20 cellular contexts compared by ENCODE assay signal in the genomic region with DNA sequence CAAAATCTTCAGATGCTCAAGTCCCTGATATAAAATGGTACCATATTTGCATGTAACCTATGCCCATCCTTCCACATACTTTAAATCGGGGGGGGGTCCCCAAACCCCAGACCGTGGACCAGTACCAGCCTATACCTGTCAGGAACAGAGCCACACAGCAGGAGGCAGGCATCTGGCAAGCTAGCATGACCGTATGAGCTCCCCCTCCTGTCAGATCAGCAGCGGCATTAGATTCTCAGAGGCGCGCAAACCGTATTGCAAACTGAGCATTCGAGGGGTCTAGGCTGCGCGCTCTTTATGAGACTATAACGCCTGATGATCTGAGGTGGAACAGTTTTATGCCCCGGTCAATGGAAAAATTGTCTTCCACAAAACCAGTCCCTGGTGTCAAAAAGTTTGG. TPM values are rescaled to one million over a fixed set of nuclear protein-coding genes. Genes with fewer than 3 reads are reported as not detected.
DNase-seq lines count a peak whose midpoint lies in the region; ATAC-seq and TF ChIP-seq lines count a peak whose summit lies in the region.
"Had no signal": no experiment of that assay in that cellular context is flagged by ENCODE, and none has a peak within 500 bp of the region (broad histone marks: within the 10 kb centered on the region; RNA-seq: fewer than 3 reads in every experiment).

No MANE protein-coding gene starts in this region.

- POLR2A ChIA-PET in activated naive CD8-positive, alpha-beta T cell treated with anti-CD3 and anti-CD28 coated beads, Interleukin-2, amount 10 ng/mL, durations not matched to agents 7 days and 5 days (lab: Charles Lee): interaction anchor here (15.9 kb wide), 1 partner anchor 13 kb away, joined by 215 read pairs; no protein-coding TSS in a partner anchor
- POLR2A ChIA-PET in HCT116 (lab: Charles Lee): no interaction called here
- POLR2A ChIA-PET in activated B cell treated with CpG ODN at 0.5 μM for 24 hours (lab: Charles Lee): interaction anchor here (0.5 to 24.7 kb wide), 5 partner anchors 12 to 137 kb away, joined by 3 to 519 read pairs (median 4); partner anchors contain the start of gene PIM1

- H3K4me2 ChIP-seq in HCT116 (ENCODE audit: low read length): no peak overlapping the region
- H3K4me2 ChIP-seq: A549; BLaER1 treated with 17β-estradiol and CSF1 and Interleukin-3, amounts not matched to agents 10 nM and 100 nM had no signal

- TF ChIP-seq POLR2A in HCT116 (IDR thresholded peaks at IDR 0.05; ENCODE audit: borderline replicate concordance, extremely low read depth, insufficient read depth, insufficient read length) (no peak), breast epithelium (IDR thresholded peaks at IDR 0.05) (no peak)

- peaks cover 51% of the 10 kb centered on the region for H3K4me1 Mint-ChIP-seq in activated naive CD8-positive, alpha-beta T cell treated with anti-CD3 and anti-CD28 coated beads, Interleukin-2, amount 10 ng/mL, durations not matched to agents 7 days and 5 days
- H3K4me1 Mint-ChIP-seq in activated naive CD8-positive, alpha-beta T cell treated with anti-CD3 and anti-CD28 coated beads, Interleukin-2, amount 50 U/mL, for 24 hours: peaks cover 52% of the 10 kb centered on the region
- H3K4me1 Mint-ChIP-seq in activated B cell treated with CpG ODN at 0.5 μM for 24 hours: peaks cover 46% of the 10 kb centered on the region
- peaks cover 23% of the 10 kb centered on the region in 2 donors for H3K4me1 Mint-ChIP-seq in stimulated activated naive B cell treated with anti-CD40 and anti-IgM and Interleukin-4, amounts not matched to agents 10 μg/mL and 1 μg/mL and 100 μg/mL, for 72 hours
- peaks cover 55% of the 10 kb centered on the region for H3K4me1 Mint-ChIP-seq in activated T-cell treated with anti-CD3 and anti-CD28 coated beads, Interleukin-2, amount 50 U/mL, for 72 hours (ENCODE audit: low read depth)

- H3K9me2 ChIP-seq in HCT116 (ENCODE audit: insufficient read depth): no peaks in the 10 kb centered on the region

- no peaks in the 10 kb centered on the region for H3K27me3 ChIP-seq in HCT116 (ENCODE audit: insufficient read depth, low read length)
- no peaks in the 10 kb centered on the region for H3K27me3 ChIP-seq in breast epithelium
- H3K27me3 ChIP-seq: BLaER1 treated with 17β-estradiol and CSF1 and Interleukin-3, amounts not matched to agents 10 nM and 100 nM; MG63 had no signal

- no TSS peak for BruUV-seq in HCT116 (replicated peaks; lab: Mats Ljungman, UMichigan)

- no peak overlapping the region for H3K9ac ChIP-seq in HCT116 (ENCODE audit: low read length)
- H3K9ac ChIP-seq: BLaER1 treated with 17β-estradiol and CSF1 and Interleukin-3, amounts not matched to agents 10 nM and 100 nM; GM23248 had no signal

- H3K36me3 Mint-ChIP-seq in activated naive CD8-positive, alpha-beta T cell treated with anti-CD3 and anti-CD28 coated beads, Interleukin-2, amount 10 ng/mL, durations not matched to agents 7 days and 5 days: peaks cover 22% of the 10 kb centered on the region
- peaks cover 7% of the 10 kb centered on the region for H3K36me3 Mint-ChIP-seq in activated naive CD8-positive, alpha-beta T cell treated with anti-CD3 and anti-CD28 coated beads, Interleukin-2, amount 50 U/mL, for 24 hours (ENCODE audit: low read depth)
- H3K36me3 Mint-ChIP-seq in activated B cell treated with CpG ODN at 0.5 μM for 24 hours (ENCODE audit: low read depth): peaks cover 62% of the 10 kb centered on the region
- peaks cover 32 to 47% of the 10 kb centered on the region in 2 donors for H3K36me3 Mint-ChIP-seq in stimulated activated naive B cell treated with anti-CD40 and anti-IgM and Interleukin-4, amounts not matched to agents 10 μg/mL and 1 μg/mL and 100 μg/mL, for 72 hours
- H3K36me3 Mint-ChIP-seq in activated T-cell treated with anti-CD3 and anti-CD28 coated beads, Interleukin-2, amount 50 U/mL, for 72 hours (ENCODE audit: insufficient read depth in 2 of 2): peaks cover 1 to 7% of the 10 kb centered on the region in 2 donors

- no peaks in the 10 kb centered on the region for H3K27me3 Mint-ChIP-seq in activated naive CD8-positive, alpha-beta T cell treated with anti-CD3 and anti-CD28 coated beads, Interleukin-2, amount 10 ng/mL, durations not matched to agents 7 days and 5 days
- H3K27me3 Mint-ChIP-seq in activated naive CD8-positive, alpha-beta T cell treated with anti-CD3 and anti-CD28 coated beads, Interleukin-2, amount 50 U/mL, for 24 hours: no peaks in the 10 kb centered on the region
- no peaks in the 10 kb centered on the region for H3K27me3 Mint-ChIP-seq in activated B cell treated with CpG ODN at 0.5 μM for 24 hours
- H3K27me3 Mint-ChIP-seq in stimulated activated naive B cell treated with anti-CD40 and anti-IgM and Interleukin-4, amounts not matched to agents 10 μg/mL and 1 μg/mL and 100 μg/mL, for 72 hours: no peaks in the 10 kb centered on the region
- no peaks in the 10 kb centered on the region for H3K27me3 Mint-ChIP-seq in activated T-cell treated with anti-CD3 and anti-CD28 coated beads, Interleukin-2, amount 50 U/mL, for 72 hours (ENCODE audit: low read depth)
- H3K27me3 Mint-ChIP-seq: CD8-positive, alpha-beta memory T cell; IgD-negative memory B cell had no signal

- TF ChIP-seq CTCF in HCT116 (IDR thresholded peaks at IDR 0.05 in 2 of 3, conservative IDR thresholded peaks at IDR 0.05 in 1 of 3; ENCODE audit: borderline replicate concordance in 1 of 3, insufficient read depth in 1 of 3, low read depth in 2 of 3, low read length in 2 of 3) (0 out of 6 replicates have a peak, but pooled peaks of 1 of the 3 experiments have one; percentile 10), activated B cell treated with CpG ODN at 0.5 μM for 24 hours (IDR thresholded peaks at IDR 0.05) (no peak), breast epithelium (IDR thresholded peaks at IDR 0.05) (no peak)

- H4K20me1 ChIP-seq in HCT116 (ENCODE audit: insufficient read depth): no peaks in the 10 kb centered on the region
- H4K20me1 ChIP-seq: BLaER1 treated with 17β-estradiol and CSF1 and Interleukin-3, amounts not matched to agents 10 nM and 100 nM had no signal

- RAD21 ChIA-PET in HCT116 (lab: Charles Lee; ENCODE audit: low non-redundant PET in 1 of 2, low total read pairs in 2 of 2, uncharacterized antibody in 2 of 2, unreplicated experiment in 2 of 2): no interaction called here

- no peak overlapping the region for H2AFZ ChIP-seq in HCT116 (ENCODE audit: low read depth, low read length, poor library complexity, severe bottlenecking)
- H2AFZ ChIP-seq: GM23248 had no signal

- TF ChIP-seq RAD21 in HCT116 (IDR thresholded peaks at IDR 0.05; ENCODE audit: low read depth): no peak

- H3K4me3 ChIP-seq in HCT116 (replicated peaks in 1 of 2; ENCODE audit: low read depth in 1 of 2, low read length in 2 of 2) (no peak overlapping the region), breast epithelium (no peak overlapping the region)
- H3K4me3 ChIP-seq: A549; BLaER1 treated with 17β-estradiol and CSF1 and Interleukin-3, amounts not matched to agents 10 nM and 100 nM; GM23248; MG63 had no signal

- H3K79me2 ChIP-seq in HCT116 (ENCODE audit: insufficient read depth, low read length): no peaks in the 10 kb centered on the region

- intact Hi-C loops in HCT116 (cut with micrococcal nuclease) (no loop called here), activated B cell treated with CpG ODN at 0.5 μM for 24 hours (cut with micrococcal nuclease) (no loop called here), breast epithelium (cut with DNase I; ENCODE audit: low total_unique reads) (no loop called here)

- H3K36me3 ChIP-seq in HCT116 (ENCODE audit: control insufficient read depth in 1 of 2, insufficient read depth in 2 of 2, low read length in 2 of 2) (no peaks in the 10 kb centered on the region), breast epithelium (no peaks in the 10 kb centered on the region)
- H3K36me3 ChIP-seq: MG63 had no signal

- H3K27ac ChIP-seq in HCT116 (ENCODE audit: low read depth, low read length): no peak overlapping the region
- no peak overlapping the region for H3K27ac ChIP-seq in breast epithelium
- H3K27ac ChIP-seq: A549; BLaER1 treated with 17β-estradiol and CSF1 and Interleukin-3, amounts not matched to agents 10 nM and 100 nM; GM23248 had no signal

- no peak for DNase-seq in activated naive CD8-positive, alpha-beta T cell treated with anti-CD3 and anti-CD28 coated beads, Interleukin-2, amount 10 ng/mL, durations not matched to agents 7 days and 5 days
- no peak for DNase-seq in activated naive CD8-positive, alpha-beta T cell treated with anti-CD3 and anti-CD28 coated beads, Interleukin-2, amount 50 U/mL, for 24 hours
- DNase-seq in HCT116 (ENCODE audit: low read depth, low spot score): no peak
- DNase-seq in activated B cell treated with CpG ODN at 0.5 μM for 24 hours: no peak
- no peak for DNase-seq in stimulated activated naive B cell treated with anti-CD40 and anti-IgM and Interleukin-4, amounts not matched to agents 10 μg/mL and 1 μg/mL and 100 μg/mL, for 72 hours
- DNase-seq in activated T-cell treated with anti-CD3 and anti-CD28 coated beads, Interleukin-2, amount 50 U/mL, for 72 hours: no peak
- DNase-seq in stimulated activated CD4-positive, alpha-beta T cell treated with anti-CD3 and anti-CD28 coated beads, Interleukin-15, amount 100 ng/mL, for 24 hours: no peak
- no peak for DNase-seq in breast epithelium (ENCODE audit: low spot score in 2 of 2)
- DNase-seq: CD8-positive, alpha-beta memory T cell; GM23248; Kasumi-1; MG63; NCI-H1048; NCI-H1436 treated with DMSO at 0.1 percent for 48 hours; NCI-H2029; NCI-H510A treated with DMSO at 0.1 percent for 48 hours had no signal

- H3K4me3 Mint-ChIP-seq in activated naive CD8-positive, alpha-beta T cell treated with anti-CD3 and anti-CD28 coated beads, Interleukin-2, amount 10 ng/mL, durations not matched to agents 7 days and 5 days: no peak overlapping the region
- H3K4me3 Mint-ChIP-seq in activated naive CD8-positive, alpha-beta T cell treated with anti-CD3 and anti-CD28 coated beads, Interleukin-2, amount 50 U/mL, for 24 hours: no peak overlapping the region
- H3K4me3 Mint-ChIP-seq in activated B cell treated with CpG ODN at 0.5 μM for 24 hours: no peak overlapping the region
- no peak overlapping the region for H3K4me3 Mint-ChIP-seq in stimulated activated naive B cell treated with anti-CD40 and anti-IgM and Interleukin-4, amounts not matched to agents 10 μg/mL and 1 μg/mL and 100 μg/mL, for 72 hours
- no peak overlapping the region for H3K4me3 Mint-ChIP-seq in activated T-cell treated with anti-CD3 and anti-CD28 coated beads, Interleukin-2, amount 50 U/mL, for 72 hours
- H3K4me3 Mint-ChIP-seq: CD8-positive, alpha-beta memory T cell; IgD-negative memory B cell had no signal

- CTCF ChIA-PET in HCT116 (lab: Charles Lee) (no interaction called here), activated B cell treated with CpG ODN at 0.5 μM for 24 hours (lab: Charles Lee) (interaction anchor here (1.0 to 1.1 kb wide), 3 partner anchors 17 to 174 kb away, joined by 3 to 5 read pairs (median 4); no protein-coding TSS in a partner anchor)

- H3K27ac Mint-ChIP-seq in activated naive CD8-positive, alpha-beta T cell treated with anti-CD3 and anti-CD28 coated beads, Interleukin-2, amount 10 ng/mL, durations not matched to agents 7 days and 5 days: peak overlapping the region; percentile 21
- H3K27ac Mint-ChIP-seq in activated naive CD8-positive, alpha-beta T cell treated with anti-CD3 and anti-CD28 coated beads, Interleukin-2, amount 50 U/mL, for 24 hours: no peak overlapping the region
- peak overlapping the region; percentile 30 for H3K27ac Mint-ChIP-seq in activated B cell treated with CpG ODN at 0.5 μM for 24 hours
- peak overlapping the region; percentile 81 for H3K27ac Mint-ChIP-seq in stimulated activated naive B cell treated with anti-CD40 and anti-IgM and Interleukin-4, amounts not matched to agents 10 μg/mL and 1 μg/mL and 100 μg/mL, for 72 hours
- no peak overlapping the region for H3K27ac Mint-ChIP-seq in activated T-cell treated with anti-CD3 and anti-CD28 coated beads, Interleukin-2, amount 50 U/mL, for 72 hours
- H3K27ac Mint-ChIP-seq: IgD-negative memory B cell had no signal

- no peaks in the 10 kb centered on the region for H3K9me3 ChIP-seq in HCT116 (ENCODE audit: control insufficient read depth in 1 of 2, insufficient read depth in 1 of 2, low read depth in 1 of 2, low read length in 2 of 2)
- no peaks in the 10 kb centered on the region for H3K9me3 ChIP-seq in breast epithelium
- H3K9me3 ChIP-seq: A549, MG63 had no signal

- no peaks in the 10 kb centered on the region for H3K9me3 Mint-ChIP-seq in activated naive CD8-positive, alpha-beta T cell treated with anti-CD3 and anti-CD28 coated beads, Interleukin-2, amount 10 ng/mL, durations not matched to agents 7 days and 5 days
- no peaks in the 10 kb centered on the region for H3K9me3 Mint-ChIP-seq in activated naive CD8-positive, alpha-beta T cell treated with anti-CD3 and anti-CD28 coated beads, Interleukin-2, amount 50 U/mL, for 24 hours
- no peaks in the 10 kb centered on the region for H3K9me3 Mint-ChIP-seq in activated B cell treated with CpG ODN at 0.5 μM for 24 hours
- H3K9me3 Mint-ChIP-seq in stimulated activated naive B cell treated with anti-CD40 and anti-IgM and Interleukin-4, amounts not matched to agents 10 μg/mL and 1 μg/mL and 100 μg/mL, for 72 hours: no peaks in the 10 kb centered on the region
- H3K9me3 Mint-ChIP-seq in activated T-cell treated with anti-CD3 and anti-CD28 coated beads, Interleukin-2, amount 50 U/mL, for 72 hours: no peaks in the 10 kb centered on the region
- H3K9me3 Mint-ChIP-seq: CD8-positive, alpha-beta memory T cell; IgD-negative memory B cell had no signal

- H3K4me1 ChIP-seq in HCT116 (ENCODE audit: control insufficient read depth in 1 of 2, insufficient read depth in 2 of 2, low read length in 2 of 2): peaks cover 4 to 19% of the 10 kb centered on the region in 2 experiments; a peak in 2 of 4 replicates
- H3K4me1 ChIP-seq in breast epithelium: no peaks in the 10 kb centered on the region

- ATAC-seq in activated naive CD8-positive, alpha-beta T cell treated with anti-CD3 and anti-CD28 coated beads, Interleukin-2, amount 10 ng/mL, durations not matched to agents 7 days and 5 days (ENCODE audit: low read depth): no peak
- no peak for ATAC-seq in activated naive CD8-positive, alpha-beta T cell treated with anti-CD3 and anti-CD28 coated beads, Interleukin-2, amount 50 U/mL, for 24 hours
- ATAC-seq in HCT116 (peak; percentile 61), activated B cell treated with CpG ODN at 0.5 μM for 24 hours (ENCODE audit: low read depth) (no peak)
- ATAC-seq in stimulated activated naive B cell treated with anti-CD40 and anti-IgM and Interleukin-4, amounts not matched to agents 10 μg/mL and 1 μg/mL and 100 μg/mL, for 72 hours (replicated peaks): no peak
- ATAC-seq in activated T-cell treated with anti-CD3 and anti-CD28 coated beads, Interleukin-2, amount 50 U/mL, for 72 hours (replicated peaks in 1 of 2): no peak
- ATAC-seq: A549, Right ventricle myocardium inferior had no signal

RNA-seq across cellular contexts. Expression of gene FGD2, which starts 30.7 kb away (rescaled TPM):
- 10 to 100 TPM in 1 of 2 experiments, 1 to 10 TPM in 1; 9.8 to 12.4 TPM for total RNA-seq in activated naive CD8-positive, alpha-beta T cell treated with anti-CD3 and anti-CD28 coated beads, Interleukin-2, amount 10 ng/mL, durations not matched to agents 7 days and 5 days
- total RNA-seq in HCT116 (2021; ENCODE audit: unreplicated experiment): 0.10 TPM
- 0.22 and 0.41 TPM in 2 replicates for polyA plus RNA-seq in HCT116 (2012)
- 362 and 435 TPM in 2 replicates for total RNA-seq in activated B cell treated with CpG ODN at 0.5 μM for 24 hours
- 1 to 10 TPM; 1.4 to 3.2 TPM for total RNA-seq in activated T-cell treated with anti-CD3 and anti-CD28 coated beads, Interleukin-2, amount 50 U/mL, for 72 hours
- 10 to 100 TPM; 11.5 to 51.4 (median 18.6) TPM for total RNA-seq in breast epithelium
- total RNA-seq: GM23248 had no signal
- polyA plus RNA-seq: A549, GM23248 had no signal

RNA-seq across cellular contexts. Expression of gene MTCH1, which starts 50.1 kb away (rescaled TPM):
- 100 to 1,000 TPM; 135 to 139 TPM for total RNA-seq in activated naive CD8-positive, alpha-beta T cell treated with anti-CD3 and anti-CD28 coated beads, Interleukin-2, amount 10 ng/mL, durations not matched to agents 7 days and 5 days
- total RNA-seq in HCT116 (2021; ENCODE audit: unreplicated experiment) (161 TPM), activated B cell treated with CpG ODN at 0.5 μM for 24 hours (128 and 133 TPM in 2 replicates), breast epithelium (100 to 1,000 TPM; 187 to 229 (median 215) TPM)
- polyA plus RNA-seq in HCT116 (2012): 185 and 186 TPM in 2 replicates
- 100 to 1,000 TPM; 116 to 149 TPM for total RNA-seq in activated T-cell treated with anti-CD3 and anti-CD28 coated beads, Interleukin-2, amount 50 U/mL, for 72 hours

Comparison
In these comparisons a context has a peak if more than half of its experiments do, and no peak if none do; other contexts are left out.
1. H3K27ac Mint-ChIP-seq: peak in activated naive CD8-positive, alpha-beta T cell treated with anti-CD3 and anti-CD28 coated beads, Interleukin-2, amount 10 ng/mL, durations not matched to agents 7 days and 5 days (single experiment), activated B cell treated with CpG ODN at 0.5 μM for 24 hours (single experiment) and stimulated activated naive B cell treated with anti-CD40 and anti-IgM and Interleukin-4, amounts not matched to agents 10 μg/mL and 1 μg/mL and 100 μg/mL, for 72 hours (single experiment); none in activated naive CD8-positive, alpha-beta T cell treated with anti-CD3 and anti-CD28 coated beads, Interleukin-2, amount 50 U/mL, for 24 hours (single experiment) and activated T-cell treated with anti-CD3 and anti-CD28 coated beads, Interleukin-2, amount 50 U/mL, for 72 hours (single experiment).